In the genomic region with DNA sequence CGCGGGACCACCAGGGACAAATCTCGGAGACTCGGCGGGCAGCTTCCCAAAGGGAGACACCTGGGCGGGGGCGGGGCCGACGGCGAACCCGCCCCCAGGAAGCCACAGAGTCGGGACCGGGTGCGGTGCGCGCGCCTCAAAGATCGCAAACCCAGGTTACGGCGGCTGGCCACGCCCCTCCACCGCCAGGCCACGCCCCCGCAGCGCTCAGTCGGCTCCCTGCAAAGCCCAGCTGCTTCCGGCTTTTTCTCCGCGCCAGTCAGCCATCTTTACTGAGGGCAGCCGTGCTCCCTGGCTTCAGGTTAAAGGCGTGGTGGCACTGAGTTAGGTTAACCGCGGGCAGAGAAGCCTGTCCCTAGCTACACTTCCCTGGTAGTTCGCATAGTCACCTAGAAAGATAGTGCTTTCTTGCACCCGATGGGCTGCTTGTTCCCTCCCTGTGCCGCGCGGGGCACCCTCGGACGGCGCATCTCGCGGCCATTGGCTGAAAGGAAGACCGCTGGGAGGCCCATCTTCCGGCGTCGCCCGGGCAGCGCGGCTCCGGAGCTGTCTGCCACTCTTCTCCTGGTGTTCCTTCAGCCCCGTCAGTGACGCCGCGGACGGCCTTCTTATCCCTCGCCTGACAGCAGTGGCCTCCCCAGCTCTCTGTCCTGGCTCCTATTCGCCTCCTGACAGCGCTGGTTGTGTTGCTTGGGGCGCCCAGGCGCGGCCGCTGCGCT, we compare ENCODE assay signal across 8 cellular contexts. TPM values are rescaled to one million over a fixed set of nuclear protein-coding genes. Genes with fewer than 3 reads are reported as not detected.
DNase-seq lines count a peak whose midpoint lies in the region; ATAC-seq and TF ChIP-seq lines count a peak whose summit lies in the region.

A gene with protein sequence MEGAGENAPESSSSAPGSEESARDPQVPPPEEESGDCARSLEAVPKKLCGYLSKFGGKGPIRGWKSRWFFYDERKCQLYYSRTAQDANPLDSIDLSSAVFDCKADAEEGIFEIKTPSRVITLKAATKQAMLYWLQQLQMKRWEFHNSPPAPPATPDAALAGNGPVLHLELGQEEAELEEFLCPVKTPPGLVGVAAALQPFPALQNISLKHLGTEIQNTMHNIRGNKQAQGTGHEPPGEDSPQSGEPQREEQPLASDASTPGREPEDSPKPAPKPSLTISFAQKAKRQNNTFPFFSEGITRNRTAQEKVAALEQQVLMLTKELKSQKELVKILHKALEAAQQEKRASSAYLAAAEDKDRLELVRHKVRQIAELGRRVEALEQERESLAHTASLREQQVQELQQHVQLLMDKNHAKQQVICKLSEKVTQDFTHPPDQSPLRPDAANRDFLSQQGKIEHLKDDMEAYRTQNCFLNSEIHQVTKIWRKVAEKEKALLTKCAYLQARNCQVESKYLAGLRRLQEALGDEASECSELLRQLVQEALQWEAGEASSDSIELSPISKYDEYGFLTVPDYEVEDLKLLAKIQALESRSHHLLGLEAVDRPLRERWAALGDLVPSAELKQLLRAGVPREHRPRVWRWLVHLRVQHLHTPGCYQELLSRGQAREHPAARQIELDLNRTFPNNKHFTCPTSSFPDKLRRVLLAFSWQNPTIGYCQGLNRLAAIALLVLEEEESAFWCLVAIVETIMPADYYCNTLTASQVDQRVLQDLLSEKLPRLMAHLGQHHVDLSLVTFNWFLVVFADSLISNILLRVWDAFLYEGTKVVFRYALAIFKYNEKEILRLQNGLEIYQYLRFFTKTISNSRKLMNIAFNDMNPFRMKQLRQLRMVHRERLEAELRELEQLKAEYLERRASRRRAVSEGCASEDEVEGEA (minus strand): TSS at position 72 of the 719 bp plus-strand sequence. CDS start 108 bp downstream, outside the sequence.

- DNase-seq in NB4 (ENCODE audit: low read depth) (peak; percentile 95), SK-N-DZ (ENCODE audit: low spot score) (peak; percentile 92), globus pallidus (ENCODE audit: low spot score) (peak; percentile 93), nucleus accumbens (lab: John Stamatoyannopoulos, UW) (peak in 55 of 56 donors; percentile 43 to 99 (median 90)), superior temporal gyrus (ENCODE audit: extremely low spot score) (peak; percentile 96)

- H3K27ac Mint-ChIP-seq in activated naive CD4-positive, alpha-beta T cell treated with anti-CD3 and anti-CD28 coated beads, Interleukin-2, amount 50 U/mL, for 24 hours = peak within 1 kb of the TSS; percentile 97

- no peaks in the 10 kb centered on the region for H3K36me3 Mint-ChIP-seq in activated naive CD4-positive, alpha-beta T cell treated with anti-CD3 and anti-CD28 coated beads, Interleukin-2, amount 50 U/mL, for 24 hours

- peak within 1 kb of the TSS; percentile 93 for H3K4me3 ChIP-seq in NB4 (ENCODE audit: low read depth, low read length)

- H3K4me3 Mint-ChIP-seq in activated naive CD4-positive, alpha-beta T cell treated with anti-CD3 and anti-CD28 coated beads, Interleukin-2, amount 50 U/mL, for 24 hours = peak within 1 kb of the TSS; percentile 96

- peak; percentile 87 for ATAC-seq in HG02588 (IDR thresholded peaks at IDR 0.05; ENCODE audit: unreplicated experiment)

- no peak for TF ChIP-seq CTCF in NB4 (IDR thresholded peaks at IDR 0.05; ENCODE audit: low read depth, low read length)

- peaks cover 32% of the 10 kb centered on the region for H3K4me1 Mint-ChIP-seq in activated naive CD4-positive, alpha-beta T cell treated with anti-CD3 and anti-CD28 coated beads, Interleukin-2, amount 50 U/mL, for 24 hours

- H3K9me3 Mint-ChIP-seq in activated naive CD4-positive, alpha-beta T cell treated with anti-CD3 and anti-CD28 coated beads, Interleukin-2, amount 50 U/mL, for 24 hours = no peaks in the 10 kb centered on the region

- H3K27me3 Mint-ChIP-seq in activated naive CD4-positive, alpha-beta T cell treated with anti-CD3 and anti-CD28 coated beads, Interleukin-2, amount 50 U/mL, for 24 hours = no peaks in the 10 kb centered on the region

- TF ChIP-seq POLR2A in GM10847 (IDR thresholded peaks at IDR 0.05; ENCODE audit: extremely low read depth, insufficient read length) (peak; percentile 54), NB4 (IDR thresholded peaks at IDR 0.05; ENCODE audit: extremely low read depth, insufficient read length) (peak; percentile 36)

RNA-seq across cellular contexts. Expression of the gene that starts here (rescaled TPM):
- polyA plus RNA-seq in SK-N-DZ (2014; cell fraction: cytosol; rRNA removed) = 1.1 and 1.5 TPM in 2 replicates
- 1.7 and 3.2 TPM in 2 replicates for polyA plus RNA-seq in SK-N-DZ (2014; cell fraction: nucleus; rRNA removed)

Comparison
In these comparisons a context has a peak if more than half of its experiments do, and no peak if none do; other contexts are left out.
1. Peak in every context shown above with its lines: DNase-seq, ATAC-seq and H3K4me3 ChIP-seq.